ENCODE assay signal across 8 cellular contexts in genomic region chr11:363948-364761, GRCh38. TPM values are rescaled to one million over a fixed set of nuclear protein-coding genes. Genes with fewer than 3 reads are reported as not detected.
DNase-seq lines count a peak whose midpoint lies in the region; ATAC-seq and TF ChIP-seq lines count a peak whose summit lies in the region.

No MANE protein-coding gene starts in this region.

- no peaks in the 10 kb centered on the region for H3K4me1 ChIP-seq in OCI-LY7 (ENCODE audit: insufficient read depth, low read length, poor library complexity, severe bottlenecking)

- H3K4me1 Mint-ChIP-seq in activated T-helper 1 cell treated with anti-CD3 and anti-CD28 coated beads, Interleukin-12 subunit alpha, Interleukin-12 subunit beta, Interleukin-2, Interleukin-4 antibody, amounts not matched to agents 30 ng/mL and 10 ng/mL and 1 ng/mL, durations not matched to agents 14 hours and 24 hours and 36 hours (ENCODE audit: low read depth) = no peaks in the 10 kb centered on the region
- H3K4me1 Mint-ChIP-seq in stimulated activated naive B cell treated with anti-CD40 and anti-IgM and Interleukin-4, amounts not matched to agents 10 μg/mL and 1 μg/mL and 100 μg/mL, for 72 hours = peaks cover 9 to 13% of the 10 kb centered on the region in 2 donors

- no peak overlapping the region for H2AFZ ChIP-seq in OCI-LY7 (ENCODE audit: low read length)

- POLR2A ChIA-PET in OCI-LY7 (lab: Charles Lee) = interaction anchor here (0.7 to 1.5 kb wide), 3 partner anchors 24 to 111 kb away, joined by 3 to 10 read pairs (median 3); no protein-coding TSS in a partner anchor

- peak; percentile 82 for TF ChIP-seq CTCF in OCI-LY7 (conservative IDR thresholded peaks at IDR 0.05; ENCODE audit: low read length)

- DNase-seq in activated T-helper 1 cell treated with Interleukin-2 at 50 U/mL for 16 hours (ENCODE audit: low read depth) = peak; percentile 54
- no peak for DNase-seq in activated T-helper 1 cell treated with anti-CD3 and anti-CD28 coated beads, Interleukin-12 subunit alpha, Interleukin-12 subunit beta, Interleukin-2, Interleukin-4 antibody, amounts not matched to agents 30 ng/mL and 10 ng/mL and 1 ng/mL, durations not matched to agents 14 hours and 24 hours and 36 hours (ENCODE audit: low spot score)
- peak; percentile 74 for DNase-seq in OCI-LY7 (ENCODE audit: low spot score)
- peak; percentile 45 for DNase-seq in activated gamma-delta T cell (lab: John Stamatoyannopoulos, UW)
- DNase-seq in left lobe of liver (ENCODE audit: low spot score) = no peak
- peak; percentile 56 for DNase-seq in stimulated activated naive B cell treated with anti-CD40 and anti-IgM and Interleukin-4, amounts not matched to agents 10 μg/mL and 1 μg/mL and 100 μg/mL, for 72 hours
- DNase-seq in hypothalamus (lab: John Stamatoyannopoulos, UW) = no peak
- DNase-seq in kidney glomerular epithelial cell (lab: John Stamatoyannopoulos, UW) = no peak

- no TSS peak for BruUV-seq in OCI-LY7 (replicated peaks; lab: Mats Ljungman, UMichigan)

- H3K9me3 Mint-ChIP-seq in activated T-helper 1 cell treated with anti-CD3 and anti-CD28 coated beads, Interleukin-12 subunit alpha, Interleukin-12 subunit beta, Interleukin-2, Interleukin-4 antibody, amounts not matched to agents 30 ng/mL and 10 ng/mL and 1 ng/mL, durations not matched to agents 14 hours and 24 hours and 36 hours = no peaks in the 10 kb centered on the region
- peaks cover 7% of the 10 kb centered on the region in 2 donors for H3K9me3 Mint-ChIP-seq in stimulated activated naive B cell treated with anti-CD40 and anti-IgM and Interleukin-4, amounts not matched to agents 10 μg/mL and 1 μg/mL and 100 μg/mL, for 72 hours

- no peak overlapping the region for H3K4me2 ChIP-seq in OCI-LY7 (ENCODE audit: low read length)

- H3K4me3 Mint-ChIP-seq in activated T-helper 1 cell treated with anti-CD3 and anti-CD28 coated beads, Interleukin-12 subunit alpha, Interleukin-12 subunit beta, Interleukin-2, Interleukin-4 antibody, amounts not matched to agents 30 ng/mL and 10 ng/mL and 1 ng/mL, durations not matched to agents 14 hours and 24 hours and 36 hours = no peak overlapping the region
- H3K4me3 Mint-ChIP-seq in stimulated activated naive B cell treated with anti-CD40 and anti-IgM and Interleukin-4, amounts not matched to agents 10 μg/mL and 1 μg/mL and 100 μg/mL, for 72 hours = no peak overlapping the region

- no peak overlapping the region for H3K4me3 ChIP-seq in OCI-LY7 (ENCODE audit: low read depth, low read length, poor library complexity, severe bottlenecking)

- H3K9me3 ChIP-seq in OCI-LY7 (ENCODE audit: low read length) = no peaks in the 10 kb centered on the region

- no peak overlapping the region for H3K27ac Mint-ChIP-seq in activated T-helper 1 cell treated with anti-CD3 and anti-CD28 coated beads, Interleukin-12 subunit alpha, Interleukin-12 subunit beta, Interleukin-2, Interleukin-4 antibody, amounts not matched to agents 30 ng/mL and 10 ng/mL and 1 ng/mL, durations not matched to agents 14 hours and 24 hours and 36 hours
- H3K27ac Mint-ChIP-seq in stimulated activated naive B cell treated with anti-CD40 and anti-IgM and Interleukin-4, amounts not matched to agents 10 μg/mL and 1 μg/mL and 100 μg/mL, for 72 hours = no peak overlapping the region

- no peaks in the 10 kb centered on the region for H3K36me3 Mint-ChIP-seq in activated T-helper 1 cell treated with anti-CD3 and anti-CD28 coated beads, Interleukin-12 subunit alpha, Interleukin-12 subunit beta, Interleukin-2, Interleukin-4 antibody, amounts not matched to agents 30 ng/mL and 10 ng/mL and 1 ng/mL, durations not matched to agents 14 hours and 24 hours and 36 hours (ENCODE audit: low read depth)
- peaks cover 0 to 5% of the 10 kb centered on the region in 2 donors for H3K36me3 Mint-ChIP-seq in stimulated activated naive B cell treated with anti-CD40 and anti-IgM and Interleukin-4, amounts not matched to agents 10 μg/mL and 1 μg/mL and 100 μg/mL, for 72 hours

- H3K27ac ChIP-seq in OCI-LY7 (ENCODE audit: low read depth, low read length, poor library complexity, severe bottlenecking) = no peak overlapping the region

- peak; percentile 80 for ATAC-seq in left lobe of liver
- peak; percentile 84 to 90 for ATAC-seq in stimulated activated naive B cell treated with anti-CD40 and anti-IgM and Interleukin-4, amounts not matched to agents 10 μg/mL and 1 μg/mL and 100 μg/mL, for 72 hours (replicated peaks)

- no peaks in the 10 kb centered on the region for H3K9me2 ChIP-seq in OCI-LY7 (ENCODE audit: insufficient read depth, low read length)

- intact Hi-C loops in activated T-helper 1 cell treated with anti-CD3 and anti-CD28 coated beads, Interleukin-12 subunit alpha, Interleukin-12 subunit beta, Interleukin-2, Interleukin-4 antibody, amounts not matched to agents 30 ng/mL and 10 ng/mL and 1 ng/mL, durations not matched to agents 14 hours and 24 hours and 36 hours (cut with micrococcal nuclease) = no loop called here
- intact Hi-C loops in OCI-LY7 (cut with micrococcal nuclease; ENCODE audit: unreplicated experiment) = loop anchor here (1.0 kb wide), 1 partner anchor 84 kb away; no protein-coding TSS in a partner anchor

- peaks cover 34% of the 10 kb centered on the region for H3K27me3 Mint-ChIP-seq in activated T-helper 1 cell treated with anti-CD3 and anti-CD28 coated beads, Interleukin-12 subunit alpha, Interleukin-12 subunit beta, Interleukin-2, Interleukin-4 antibody, amounts not matched to agents 30 ng/mL and 10 ng/mL and 1 ng/mL, durations not matched to agents 14 hours and 24 hours and 36 hours (ENCODE audit: insufficient read depth)
- H3K27me3 Mint-ChIP-seq in stimulated activated naive B cell treated with anti-CD40 and anti-IgM and Interleukin-4, amounts not matched to agents 10 μg/mL and 1 μg/mL and 100 μg/mL, for 72 hours = peaks cover 28 to 53% of the 10 kb centered on the region in 2 donors

- H3K36me3 ChIP-seq in OCI-LY7 (ENCODE audit: insufficient read depth, low read length) = no peaks in the 10 kb centered on the region

- no peaks in the 10 kb centered on the region for H3K79me2 ChIP-seq in OCI-LY7 (ENCODE audit: insufficient read depth, low read depth, low read length)

- H4K20me1 ChIP-seq in OCI-LY7 (ENCODE audit: insufficient read depth, low read length) = no peaks in the 10 kb centered on the region

- CTCF ChIA-PET in OCI-LY7 (lab: Charles Lee; ENCODE audit: unreplicated experiment) = interaction anchor here (0.6 to 0.7 kb wide), 2 partner anchors 102 to 113 kb away, joined by 3 to 5 read pairs; no protein-coding TSS in a partner anchor

RNA-seq across cellular contexts. Expression of gene B4GALNT4, which starts 5.1 kb away (rescaled TPM):
- total RNA-seq in activated T-helper 1 cell treated with anti-CD3 and anti-CD28 coated beads, Interleukin-12 subunit alpha, Interleukin-12 subunit beta, Interleukin-2, Interleukin-4 antibody, amounts not matched to agents 30 ng/mL and 10 ng/mL and 1 ng/mL, durations not matched to agents 14 hours and 24 hours and 36 hours = 3.8 and 5.1 TPM in 2 replicates
- total RNA-seq in OCI-LY7 (2014; rRNA removed; shearing (Covaris generic)) = not detected in 2 replicates
- total RNA-seq in OCI-LY7 (2022) (not detected in 2 replicates), left lobe of liver (0.28 TPM)

RNA-seq across cellular contexts. Expression of gene PKP3, which starts 29.9 kb away (rescaled TPM):
- not detected in 2 replicates for total RNA-seq in activated T-helper 1 cell treated with anti-CD3 and anti-CD28 coated beads, Interleukin-12 subunit alpha, Interleukin-12 subunit beta, Interleukin-2, Interleukin-4 antibody, amounts not matched to agents 30 ng/mL and 10 ng/mL and 1 ng/mL, durations not matched to agents 14 hours and 24 hours and 36 hours
- not detected in 2 replicates for total RNA-seq in OCI-LY7 (2014; rRNA removed; shearing (Covaris generic))
- total RNA-seq in OCI-LY7 (2022) (not detected in 2 replicates), left lobe of liver (1.2 TPM)

RNA-seq across cellular contexts. Expression of gene IFITM3, which starts 43.5 kb away (rescaled TPM):
- total RNA-seq in activated T-helper 1 cell treated with anti-CD3 and anti-CD28 coated beads, Interleukin-12 subunit alpha, Interleukin-12 subunit beta, Interleukin-2, Interleukin-4 antibody, amounts not matched to agents 30 ng/mL and 10 ng/mL and 1 ng/mL, durations not matched to agents 14 hours and 24 hours and 36 hours = 3.6 and 4.6 TPM in 2 replicates
- total RNA-seq in OCI-LY7 (2014; rRNA removed; shearing (Covaris generic)) = 0.95 and 1.5 TPM in 2 replicates
- total RNA-seq in OCI-LY7 (2022) = 1.5 and 2.2 TPM in 2 replicates
- 488 TPM for total RNA-seq in left lobe of liver

RNA-seq across cellular contexts. Expression of gene IFITM1, which starts 50.3 kb away (rescaled TPM):
- 208 and 214 TPM in 2 replicates for total RNA-seq in activated T-helper 1 cell treated with anti-CD3 and anti-CD28 coated beads, Interleukin-12 subunit alpha, Interleukin-12 subunit beta, Interleukin-2, Interleukin-4 antibody, amounts not matched to agents 30 ng/mL and 10 ng/mL and 1 ng/mL, durations not matched to agents 14 hours and 24 hours and 36 hours
- total RNA-seq in OCI-LY7 (2014; rRNA removed; shearing (Covaris generic)) = 30.3 and 36.4 TPM in 2 replicates
- total RNA-seq in OCI-LY7 (2022) (72.4 TPM in 2 replicates), left lobe of liver (29.2 TPM)

RNA-seq across cellular contexts. Expression of gene SIGIRR, which starts 50.6 kb away (rescaled TPM):
- total RNA-seq in activated T-helper 1 cell treated with anti-CD3 and anti-CD28 coated beads, Interleukin-12 subunit alpha, Interleukin-12 subunit beta, Interleukin-2, Interleukin-4 antibody, amounts not matched to agents 30 ng/mL and 10 ng/mL and 1 ng/mL, durations not matched to agents 14 hours and 24 hours and 36 hours = 38.3 and 43.9 TPM in 2 replicates
- total RNA-seq in OCI-LY7 (2014; rRNA removed; shearing (Covaris generic)) = 36.9 and 57.2 TPM in 2 replicates
- 25.3 and 29.2 TPM in 2 replicates for total RNA-seq in OCI-LY7 (2022)
- 96.2 TPM for total RNA-seq in left lobe of liver

Comparison
In these comparisons a context has a peak if more than half of its experiments do, and no peak if none do; other contexts are left out.
1. DNase-seq: peak in activated T-helper 1 cell treated with Interleukin-2 at 50 U/mL for 16 hours (single experiment), OCI-LY7 (single experiment), activated gamma-delta T cell (single experiment) and stimulated activated naive B cell treated with anti-CD40 and anti-IgM and Interleukin-4, amounts not matched to agents 10 μg/mL and 1 μg/mL and 100 μg/mL, for 72 hours (single experiment); none in activated T-helper 1 cell treated with anti-CD3 and anti-CD28 coated beads, Interleukin-12 subunit alpha, Interleukin-12 subunit beta, Interleukin-2, Interleukin-4 antibody, amounts not matched to agents 30 ng/mL and 10 ng/mL and 1 ng/mL, durations not matched to agents 14 hours and 24 hours and 36 hours (single experiment), left lobe of liver (single experiment), hypothalamus (0 of 51) and kidney glomerular epithelial cell (single experiment).
2. RNA of gene IFITM3, which starts 43.5 kb away (total RNA-seq): 488 TPM in left lobe of liver (single experiment); 3.6 to 4.6 TPM in activated T-helper 1 cell treated with anti-CD3 and anti-CD28 coated beads, Interleukin-12 subunit alpha, Interleukin-12 subunit beta, Interleukin-2, Interleukin-4 antibody, amounts not matched to agents 30 ng/mL and 10 ng/mL and 1 ng/mL, durations not matched to agents 14 hours and 24 hours and 36 hours and 0.95 to 2.2 TPM in OCI-LY7; every median in the first group is over 10 times any median in the second.